Comparison of ENCODE assay signal across 8 cellular contexts in the genomic region with DNA sequence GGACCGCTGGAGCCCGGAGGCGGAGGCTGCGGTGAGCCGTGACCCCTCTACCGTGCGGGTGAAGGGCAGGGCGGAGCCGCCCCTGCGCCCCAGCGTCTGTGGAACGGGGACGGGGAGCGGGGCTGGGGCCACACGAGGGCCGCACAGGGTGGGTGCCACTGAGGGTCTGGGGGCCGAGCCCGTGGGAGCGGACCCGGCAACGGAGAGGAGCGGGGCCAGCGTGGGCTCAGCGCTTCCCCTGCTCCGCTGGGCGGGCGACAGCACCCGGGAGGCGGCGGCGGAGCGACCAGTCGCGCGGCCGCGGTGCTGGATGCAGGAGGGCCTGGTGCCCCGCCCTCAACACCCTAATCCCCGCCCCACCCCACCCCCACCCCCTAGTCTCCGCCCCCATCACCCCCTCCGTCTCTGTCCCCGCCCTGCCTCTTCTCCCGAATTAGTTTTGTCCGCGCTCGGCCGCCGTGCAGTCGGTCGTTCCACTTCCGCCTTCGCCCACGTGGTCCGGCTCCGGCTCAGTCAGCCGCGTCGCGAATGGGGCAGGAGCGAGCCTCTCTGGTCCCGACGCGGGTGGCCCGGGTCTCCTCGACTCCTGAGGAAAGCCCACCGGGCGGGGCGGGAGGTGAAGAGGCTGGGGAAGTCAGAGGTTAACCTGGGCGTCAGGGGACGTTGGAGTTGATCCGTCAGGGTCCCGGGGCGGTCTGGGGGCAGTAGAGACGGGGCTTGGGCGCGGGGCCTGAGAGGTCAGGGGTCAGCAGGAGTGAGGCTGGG. TPM values are rescaled to one million over a fixed set of nuclear protein-coding genes. Genes with fewer than 3 reads are reported as not detected.
DNase-seq lines count a peak whose midpoint lies in the region; ATAC-seq and TF ChIP-seq lines count a peak whose summit lies in the region.

A gene (plus strand): TSS at position 512 of the 765 bp plus-strand sequence. CDS start 447 bp downstream, outside the sequence.

- H3K36me3 ChIP-seq in left ventricle myocardium inferior, result peaks cover 26% of the 10 kb centered on the region
- H3K36me3 ChIP-seq in prostate gland, result no peaks in the 10 kb centered on the region
- H3K36me3 ChIP-seq in urinary bladder (ENCODE audit: insufficient read depth), result peaks cover under 1% of the 10 kb centered on the region

- peak; percentile 63 for ATAC-seq in HG02870 (IDR thresholded peaks at IDR 0.05; ENCODE audit: unreplicated experiment)

- H3K27ac Mint-ChIP-seq in T-helper 1 cell treated with Interleukin-12 subunit alpha and Interleukin-12 subunit beta and Interleukin-4 antibody, amounts not matched to agents 30 μg/mL and 1 μg/mL, for 36 hours, result peak within 1 kb of the TSS; percentile 94

- H3K4me3 ChIP-seq in left ventricle myocardium inferior (peak within 1 kb of the TSS; percentile 84), prostate gland (peak within 1 kb of the TSS; percentile 58 to 64), urinary bladder (ENCODE audit: low read depth, low read length) (peak within 1 kb of the TSS; percentile 97)

- TF ChIP-seq CTCF in GM13977 (IDR thresholded peaks at IDR 0.05; ENCODE audit: extremely low read depth, insufficient read depth, missing control alignments), result no peak
- no peak for TF ChIP-seq CTCF in left ventricle myocardium inferior (IDR thresholded peaks at IDR 0.05; ENCODE audit: borderline replicate concordance)
- TF ChIP-seq CTCF in prostate gland (IDR thresholded peaks at IDR 0.05), result peak in 1 of 4 experiments; percentile 13

- H3K4me1 Mint-ChIP-seq in T-helper 1 cell treated with Interleukin-12 subunit alpha and Interleukin-12 subunit beta and Interleukin-4 antibody, amounts not matched to agents 30 μg/mL and 1 μg/mL, for 36 hours (ENCODE audit: low read depth), result peaks cover 12% of the 10 kb centered on the region

- no peaks in the 10 kb centered on the region for H3K27me3 ChIP-seq in left ventricle myocardium inferior (ENCODE audit: low read depth)
- H3K27me3 ChIP-seq in prostate gland (replicated peaks; ENCODE audit: insufficient read depth), result no peaks in the 10 kb centered on the region

- no peaks in the 10 kb centered on the region for H3K9me3 Mint-ChIP-seq in T-helper 1 cell treated with Interleukin-12 subunit alpha and Interleukin-12 subunit beta and Interleukin-4 antibody, amounts not matched to agents 30 μg/mL and 1 μg/mL, for 36 hours

- H3K27me3 Mint-ChIP-seq in T-helper 1 cell treated with Interleukin-12 subunit alpha and Interleukin-12 subunit beta and Interleukin-4 antibody, amounts not matched to agents 30 μg/mL and 1 μg/mL, for 36 hours (ENCODE audit: low read depth), result no peaks in the 10 kb centered on the region

- under 1% methylated on average over 67 of the region's 76 CpGs for WGBS in prostate gland
- under 1% methylated on average over 76 of the region's 76 CpGs for WGBS in urinary bladder

- in situ Hi-C loops in GM13977 (cut with MboI; ENCODE audit: low pct_unique_long_range_greater_than_20kb, low sequenced_read_pairs, unreplicated experiment), result no loop called here

- intact Hi-C loops in left ventricle myocardium inferior (cut with micrococcal nuclease), result no loop called here
- intact Hi-C loops in prostate gland (cut with DNase I), result loop anchor here (1.0 kb wide), 1 partner anchor 35 kb away; a partner anchor contains a TSS

- H3K9me3 ChIP-seq in left ventricle myocardium inferior (replicated peaks) (no peaks in the 10 kb centered on the region), prostate gland (no peaks in the 10 kb centered on the region)

- peak within 1 kb of the TSS; percentile 94 for H3K4me3 Mint-ChIP-seq in T-helper 1 cell treated with Interleukin-12 subunit alpha and Interleukin-12 subunit beta and Interleukin-4 antibody, amounts not matched to agents 30 μg/mL and 1 μg/mL, for 36 hours

- H3K4me1 ChIP-seq in left ventricle myocardium inferior (peaks cover 43% of the 10 kb centered on the region), prostate gland (replicated peaks) (no peaks in the 10 kb centered on the region), urinary bladder (ENCODE audit: insufficient read depth) (no peaks in the 10 kb centered on the region)

- DNase-seq in GM13977 (ENCODE audit: low spot score) (peak; percentile 99), NCI-H1694 treated with DMSO at 0.1 percent for 48 hours (lab: John Stamatoyannopoulos, UW) (peak; percentile 65), amniotic stem cell (lab: John Stamatoyannopoulos, UW) (peak; percentile 92), left ventricle myocardium inferior (peak; percentile 95), prostate gland (ENCODE audit: low spot score) (peak; percentile 92)

- H3K36me3 Mint-ChIP-seq in T-helper 1 cell treated with Interleukin-12 subunit alpha and Interleukin-12 subunit beta and Interleukin-4 antibody, amounts not matched to agents 30 μg/mL and 1 μg/mL, for 36 hours (ENCODE audit: low read depth), result peaks cover 19% of the 10 kb centered on the region

- H3K27ac ChIP-seq in left ventricle myocardium inferior (replicated peaks) (peak within 1 kb of the TSS; percentile 98), prostate gland (peak within 1 kb of the TSS; percentile 80), urinary bladder (ENCODE audit: low read depth) (peak within 1 kb of the TSS; percentile 82)

- peak; percentile 68 for TF ChIP-seq POLR2A in prostate gland (IDR thresholded peaks at IDR 0.05)

RNA-seq across cellular contexts. Expression of the gene that starts here (rescaled TPM):
- total RNA-seq in left ventricle myocardium inferior, result 7.7 TPM
- 10 to 100 TPM; 17.4 to 17.8 TPM for total RNA-seq in prostate gland
- total RNA-seq in urinary bladder, result 6.5 TPM
- 22.2 TPM for polyA plus RNA-seq in urinary bladder

Comparison
In these comparisons a context has a peak if more than half of its experiments do, and no peak if none do; other contexts are left out.
1. Peak in every context shown above with its lines: DNase-seq, ATAC-seq, H3K4me3 ChIP-seq and H3K27ac ChIP-seq.